26 cellular contexts compared by ENCODE assay signal in the genomic region with DNA sequence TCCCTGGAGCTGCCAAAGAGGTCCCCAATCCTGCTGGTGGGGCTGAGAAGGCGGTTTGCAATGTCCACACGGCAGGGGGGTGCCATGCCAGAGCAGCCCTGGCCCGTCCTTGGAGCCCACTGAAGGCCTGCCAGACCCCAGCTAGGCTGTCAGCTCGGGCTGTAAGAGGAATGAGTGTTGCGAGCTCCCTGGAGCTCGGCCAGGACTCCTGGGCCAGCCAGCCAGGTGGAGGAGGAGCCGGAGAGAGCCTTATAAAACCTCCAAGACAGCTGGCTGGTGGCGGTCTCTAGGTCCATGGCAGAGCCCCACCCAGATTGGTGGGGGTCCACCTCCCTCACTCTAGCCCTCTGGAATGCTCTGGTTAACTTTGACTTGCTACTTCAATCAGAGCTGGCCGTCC. TPM values are rescaled to one million over a fixed set of nuclear protein-coding genes. Genes with fewer than 3 reads are reported as not detected.
DNase-seq lines count a peak whose midpoint lies in the region; ATAC-seq, FAIRE-seq and TF ChIP-seq lines count a peak whose summit lies in the region.
"Had no signal": no experiment of that assay in that cellular context is flagged by ENCODE, and none has a peak within 500 bp of the region (broad histone marks: within the 10 kb centered on the region; RNA-seq: fewer than 3 reads in every experiment).

No MANE protein-coding gene starts in this region.

- no peak overlapping the region for H2BK120ac ChIP-seq in H1 (replicated peaks; ENCODE audit: low read depth, low read length)

- H3K79me2 ChIP-seq in H1 (ENCODE audit: control insufficient read depth in 1 of 2, insufficient read depth in 2 of 2, low read length in 2 of 2) (no peaks in the 10 kb centered on the region), SK-N-SH (ENCODE audit: insufficient read depth) (no peaks in the 10 kb centered on the region)

- TF ChIP-seq EP300 in H1 (IDR thresholded peaks at IDR 0.05; ENCODE audit: borderline replicate concordance in 1 of 2, low read depth in 2 of 2, low read length in 2 of 2), result no peak
- no peak for TF ChIP-seq EP300 in SK-N-SH (IDR thresholded peaks at IDR 0.05; ENCODE audit: borderline replicate concordance in 1 of 2, low read depth in 1 of 2, low read length in 1 of 2)

- H3K23ac ChIP-seq in H1 (ENCODE audit: insufficient read length), result no peak overlapping the region

- H2BK20ac ChIP-seq in H1 (ENCODE audit: low read length), result no peak overlapping the region

- peaks cover 8% of the 10 kb centered on the region for H3K9me3 Mint-ChIP-seq in activated CD4-positive, alpha-beta memory T cell treated with anti-CD3 and anti-CD28 coated beads for 36 hours

- no peak overlapping the region for H2AK5ac ChIP-seq in H1 (ENCODE audit: low read depth, low read length)

- no peak overlapping the region for H4K91ac ChIP-seq in H1 (replicated peaks; ENCODE audit: insufficient read length, low read length)

- TF ChIP-seq CTCF in H1 (IDR thresholded peaks at IDR 0.05; ENCODE audit: control extremely low read depth in 1 of 3, insufficient read depth in 1 of 3, low read depth in 1 of 3, low read length in 3 of 3) (no peak), thyroid gland (IDR thresholded peaks at IDR 0.05) (no peak), SK-N-SH (IDR thresholded peaks at IDR 0.05) (no peak)

- CTCF ChIA-PET in H1 (lab: Charles Lee; ENCODE audit: partially characterized antibody) (interaction anchor here (0.6 to 1.3 kb wide), 2 partner anchors 27 to 461 kb away, joined by 3 to 6 read pairs; no protein-coding TSS in a partner anchor), SK-N-SH (lab: Yijun Ruan, JAX) (no interaction called here)
- CTCF ChIA-PET in activated CD4-positive, alpha-beta memory T cell treated with anti-CD3 and anti-CD28 coated beads for 36 hours (lab: Charles Lee), result no interaction called here

- no peaks in the 10 kb centered on the region for H3K9me2 ChIP-seq in SK-N-SH

- no peak overlapping the region for H3K27ac Mint-ChIP-seq in activated CD4-positive, alpha-beta memory T cell treated with anti-CD3 and anti-CD28 coated beads for 36 hours
- H3K27ac Mint-ChIP-seq: IgD-negative memory B cell had no signal

- H3K9ac ChIP-seq in H1 (replicated peaks in 1 of 4; ENCODE audit: extremely low read depth in 1 of 4, low read depth in 3 of 4, low read length in 3 of 4) (no peak overlapping the region), SK-N-SH (no peak overlapping the region)
- H3K9ac ChIP-seq: KMS-11 had no signal

- no peak overlapping the region for H2BK15ac ChIP-seq in H1 (ENCODE audit: low read length)

- H2AFZ ChIP-seq in H1 (ENCODE audit: low read length) (no peak overlapping the region; the same call in 1 of the 2 replicates), SK-N-SH (ENCODE audit: low read depth) (no peak overlapping the region)

- TF ChIP-seq RAD21 in H1 (IDR thresholded peaks at IDR 0.05 in 1 of 2, conservative IDR thresholded peaks at IDR 0.05 in 1 of 2; ENCODE audit: low read depth in 2 of 2, low read length in 2 of 2) (no peak), SK-N-SH (IDR thresholded peaks at IDR 0.05; ENCODE audit: low read length) (no peak)

- no peaks in the 10 kb centered on the region for H3K4me1 ChIP-seq in H1 (replicated peaks in 1 of 4; ENCODE audit: control insufficient read depth in 3 of 4, insufficient read depth in 4 of 4, low read length in 3 of 4)
- no peaks in the 10 kb centered on the region for H3K4me1 ChIP-seq in thyroid gland
- no peaks in the 10 kb centered on the region for H3K4me1 ChIP-seq in SK-N-SH (ENCODE audit: control insufficient read depth in 1 of 2, insufficient read depth in 2 of 2, low read depth in 1 of 2, low read length in 1 of 2)
- H3K4me1 ChIP-seq: BE2C had no signal

- H3K9me3 ChIP-seq in H1 (ENCODE audit: insufficient read depth in 2 of 2, low read depth in 1 of 2, low read length in 1 of 2) (no peaks in the 10 kb centered on the region), thyroid gland (no peaks in the 10 kb centered on the region), SK-N-SH (no peaks in the 10 kb centered on the region)
- H3K9me3 ChIP-seq: BE2C had no signal

- H3K36me3 Mint-ChIP-seq in activated CD4-positive, alpha-beta memory T cell treated with anti-CD3 and anti-CD28 coated beads for 36 hours, result no peaks in the 10 kb centered on the region
- H3K36me3 Mint-ChIP-seq: IgD-negative memory B cell had no signal

- no peaks in the 10 kb centered on the region for H3K4me1 Mint-ChIP-seq in activated CD4-positive, alpha-beta memory T cell treated with anti-CD3 and anti-CD28 coated beads for 36 hours (ENCODE audit: low read depth)
- H3K4me1 Mint-ChIP-seq: IgD-negative memory B cell had no signal

- H3K27me3 ChIP-seq in H1 (replicated peaks in 1 of 4; ENCODE audit: control insufficient read depth in 3 of 4, extremely low read depth in 1 of 4, insufficient read depth in 3 of 4, low read length in 3 of 4) (no peaks in the 10 kb centered on the region), thyroid gland (no peaks in the 10 kb centered on the region), SK-N-SH (ENCODE audit: insufficient read depth) (no peaks in the 10 kb centered on the region; the same call in 1 of the 2 replicates)
- H3K27me3 ChIP-seq: BE2C had no signal

- no peak overlapping the region for H3K56ac ChIP-seq in H1 (replicated peaks; ENCODE audit: insufficient read length, low read depth, low read length)

- H3K4ac ChIP-seq in H1 (replicated peaks; ENCODE audit: insufficient read length, low read depth, low read length), result no peak overlapping the region

- H2BK5ac ChIP-seq in H1 (ENCODE audit: low read depth, low read length), result no peak overlapping the region

- H3K27ac ChIP-seq in H1 (ENCODE audit: low read depth, low read length) (no peak overlapping the region), thyroid gland (no peak overlapping the region), SK-N-SH (ENCODE audit: low read depth in 2 of 2, low read length in 1 of 2) (no peak overlapping the region)
- H3K27ac ChIP-seq: HL-60, KMS-11, RWPE1 had no signal

- no peak overlapping the region for H3K4me2 ChIP-seq in H1 (ENCODE audit: insufficient read depth in 1 of 2, low read depth in 2 of 2, low read length in 2 of 2)
- no peak overlapping the region for H3K4me2 ChIP-seq in SK-N-SH
- H3K4me2 ChIP-seq: KMS-11 had no signal

- DNase-seq in NCI-H748 (lab: John Stamatoyannopoulos, UW; ENCODE audit: unreplicated experiment), result peak; percentile 5
- DNase-seq in NCI-H748 treated with DMSO at 0.1 percent for 48 hours (lab: John Stamatoyannopoulos, UW), result no peak
- peak; percentile 8 for DNase-seq in NCI-H2029 (lab: John Stamatoyannopoulos, UW)
- DNase-seq in H1 (ENCODE audit: low read depth in 1 of 2, low spot score in 2 of 2), result no peak
- peak; percentile 29 to 48 for DNase-seq in thyroid gland
- DNase-seq in SK-N-SH, result no peak
- DNase-seq in activated CD4-positive, alpha-beta memory T cell treated with anti-CD3 and anti-CD28 coated beads for 36 hours, result no peak
- DNase-seq: 8988T, ACHN, BE2C, Calu3, GOT3, NCI-H1092 treated with DMSO at 0.1 percent for 48 hours, NCI-H1436, NCI-H187, NCI-H2107, NCI-H524, NCI-H82, SHP77 treated with DMSO at 0.1 percent for 48 hours had no signal

- H4K8ac ChIP-seq in H1 (ENCODE audit: extremely low read depth, insufficient read depth, low read length), result peak overlapping the region; percentile 42; the same call in 1 of the 2 replicates

- H4K20me1 ChIP-seq in H1 (replicated peaks in 1 of 2; ENCODE audit: control insufficient read depth in 1 of 2, insufficient read depth in 2 of 2, low read length in 2 of 2) (no peaks in the 10 kb centered on the region), SK-N-SH (ENCODE audit: insufficient read depth) (no peaks in the 10 kb centered on the region)

- H2BK12ac ChIP-seq in H1 (ENCODE audit: low read depth, low read length), result no peak overlapping the region

- ATAC-seq in HG03460 (IDR thresholded peaks at IDR 0.05; ENCODE audit: unreplicated experiment), result no peak
- ATAC-seq: HCT116, Panc1 had no signal

- WGBS in H1 (ENCODE audit: extremely low coverage in 1 of 2, insufficient coverage in 1 of 2, insufficient read length in 1 of 2, insufficient replicate concordance in 2 of 2, low coverage in 1 of 2, low lambda C conversion rate in 2 of 2, missing lambda C conversion rate in 1 of 2), 2 experiments, result 89% methylated on average over 9 of the region's 9 CpGs; no CpG with 5 or more reads in 1 of the 2 experiments
- 43 to 49% methylated on average over 6 to 9 of the region's 9 CpGs for WGBS in thyroid gland, 2 donors
- WGBS in SK-N-SH (ENCODE audit: low lambda C conversion rate), result 4% methylated on average over 6 of the region's 9 CpGs

- H3K27me3 Mint-ChIP-seq in activated CD4-positive, alpha-beta memory T cell treated with anti-CD3 and anti-CD28 coated beads for 36 hours, result no peaks in the 10 kb centered on the region

- POLR2A ChIA-PET in H1 (lab: Charles Lee; ENCODE audit: partially characterized antibody) (no interaction called here), SK-N-SH (lab: Yijun Ruan, JAX) (no interaction called here)
- POLR2A ChIA-PET in activated CD4-positive, alpha-beta memory T cell treated with anti-CD3 and anti-CD28 coated beads for 36 hours (lab: Charles Lee), result interaction anchor here (0.6 kb wide), 1 partner anchor 1224 kb away, joined by 3 read pairs; no protein-coding TSS in a partner anchor

- no peak overlapping the region for H3K14ac ChIP-seq in H1 (ENCODE audit: insufficient read length)

- no peak overlapping the region for H3K18ac ChIP-seq in H1 (ENCODE audit: extremely low read depth, low read length)

- no peak overlapping the region for H4K5ac ChIP-seq in H1 (ENCODE audit: insufficient read length, low read depth, low read length)

- H3K36me3 ChIP-seq in H1 (ENCODE audit: control insufficient read depth in 2 of 4, insufficient read depth in 4 of 4, low read length in 3 of 4), result no peaks in the 10 kb centered on the region
- no peaks in the 10 kb centered on the region for H3K36me3 ChIP-seq in thyroid gland
- no peaks in the 10 kb centered on the region for H3K36me3 ChIP-seq in SK-N-SH (replicated peaks in 1 of 2; ENCODE audit: control insufficient read depth in 1 of 2, insufficient read depth in 2 of 2, low read length in 1 of 2)
- H3K36me3 ChIP-seq: BE2C had no signal

- no peak overlapping the region for H3K4me3 ChIP-seq in H1 (ENCODE audit: extremely low read depth in 1 of 4, insufficient read depth in 2 of 4, low read depth in 3 of 4, low read length in 4 of 4)
- no peak overlapping the region for H3K4me3 ChIP-seq in thyroid gland (replicated peaks in 1 of 3)
- H3K4me3 ChIP-seq in SK-N-SH (ENCODE audit: low read depth in 2 of 2, low read length in 1 of 2), result no peak overlapping the region

- H3K4me3 Mint-ChIP-seq in activated CD4-positive, alpha-beta memory T cell treated with anti-CD3 and anti-CD28 coated beads for 36 hours, result no peak overlapping the region
- H3K4me3 Mint-ChIP-seq: IgD-negative memory B cell had no signal

- no peaks in the 10 kb centered on the region for H3F3A ChIP-seq in SK-N-SH (replicated peaks; ENCODE audit: insufficient read depth)

- no peak for TF ChIP-seq POLR2A in H1 (IDR thresholded peaks at IDR 0.05; ENCODE audit: control extremely low read depth in 1 of 2, low read depth in 2 of 2, low read length in 2 of 2)
- no peak for TF ChIP-seq POLR2A in thyroid gland (IDR thresholded peaks at IDR 0.05)

- intact Hi-C loops in thyroid gland (cut with DNase I), result no loop called here
- intact Hi-C loops in activated CD4-positive, alpha-beta memory T cell treated with anti-CD3 and anti-CD28 coated beads for 36 hours (cut with micrococcal nuclease), result no loop called here

- no peak for FAIRE-seq in H1 (lab: Jason Lieb, UNC)

- no peaks in the 10 kb centered on the region for H3K79me1 ChIP-seq in H1 (ENCODE audit: low read depth, low read length)

- no peaks in the 10 kb centered on the region for H3K23me2 ChIP-seq in H1 (ENCODE audit: low read depth, low read length)

RNA-seq across cellular contexts. Expression of gene CALN1, which starts 55.1 kb away (rescaled TPM):
- 14.4 and 15.2 TPM in 2 replicates for total RNA-seq in H1 (2021; fragmentation: NEBNext Ultra II Directional; extraction: Animal tissue kit (Norgen Biotek cat#: 25700))
- polyA plus RNA-seq in H1 (2011; rRNA removed) (5.5 and 6.4 TPM in 2 replicates), SK-N-SH (2012; rRNA removed) (not detected in 2 replicates)
- polyA plus RNA-seq in H1 (2011; cell fraction: cytosol; rRNA removed), result 6.0 TPM
- 4.5 TPM for polyA plus RNA-seq in H1 (2011; cell fraction: nucleus; rRNA removed)
- 4.8 to 11.8 TPM (median 8.1 TPM) in 4 replicates for polyA plus RNA-seq in H1 (2012, experiment 1 of 2)
- 3.1 TPM for polyA plus RNA-seq in H1 (2012, experiment 2 of 2)
- 4.6 TPM for polyA plus RNA-seq in H1 (2013, experiment 1 of 2)
- polyA plus RNA-seq in H1 (2013, experiment 2 of 2), result 4.7 TPM
- 15.1 and 23.9 TPM in 2 replicates for polyA minus RNA-seq in H1 (2011; rRNA and poly(A)+ RNA removed)
- polyA minus RNA-seq in H1 (2011; cell fraction: cytosol; rRNA and poly(A)+ RNA removed), result 3.4 TPM
- 9.7 TPM for polyA minus RNA-seq in H1 (2011; cell fraction: nucleus; rRNA and poly(A)+ RNA removed)
- total RNA-seq in thyroid gland, result under 1 TPM in 3 of 4 donors, not detected in 1; under 0.01 to 0.33 (median 0.10) TPM
- not detected in 2 replicates for polyA plus RNA-seq in SK-N-SH (2012; cell fraction: cytosol; rRNA removed)
- not detected in 2 replicates for polyA plus RNA-seq in SK-N-SH (2012; cell fraction: nucleus; rRNA removed)
- total RNA-seq in activated CD4-positive, alpha-beta memory T cell treated with anti-CD3 and anti-CD28 coated beads for 36 hours, result not detected
- total RNA-seq: Calu3 had no signal
- polyA plus RNA-seq: IgD-negative memory B cell had no signal

Comparison
In these comparisons a context has a peak if more than half of its experiments do, and no peak if none do; other contexts are left out.
1. DNase-seq: peak in NCI-H748 (single experiment), NCI-H2029 (single experiment) and thyroid gland (2 of 2); none in NCI-H748 treated with DMSO at 0.1 percent for 48 hours (single experiment), H1 (0 of 2), SK-N-SH (single experiment) and activated CD4-positive, alpha-beta memory T cell treated with anti-CD3 and anti-CD28 coated beads for 36 hours (single experiment).
2. RNA of gene CALN1, which starts 55.1 kb away (total RNA-seq): 14.4 to 15.2 TPM in H1; under 0.01 to 0.33 TPM in thyroid gland and not detected in activated CD4-positive, alpha-beta memory T cell treated with anti-CD3 and anti-CD28 coated beads for 36 hours; every median in the first group is over 10 times any median in the second.